ENCODE assay signal across 9 cellular contexts in genomic region chr3:143533391-143533790, GRCh38.
"Had no signal": no experiment of that assay in that cellular context is flagged by ENCODE, and none has a peak within 500 bp of the region (broad histone marks: within the 10 kb centered on the region; RNA-seq: fewer than 3 reads in every experiment).

No MANE protein-coding gene starts in this region.

- H2AFZ ChIP-seq: GM23248 had no signal

- H3K4me3 ChIP-seq: GM23248, HAP-1 had no signal

- H3K27ac Mint-ChIP-seq: HFFc6, IgD-negative memory B cell had no signal

- ATAC-seq: HCT116, HepG2 had no signal

- H3K4me1 ChIP-seq: HAP-1 had no signal

- H3K4me3 Mint-ChIP-seq: HFFc6 had no signal

- DNase-seq: GM23248, GOT3, H7, HFFc6 had no signal

- H3K36me3 Mint-ChIP-seq: IgD-negative memory B cell had no signal

- H3K27ac ChIP-seq: GM23248, HL-60 had no signal

- H3K27me3 Mint-ChIP-seq: IgD-negative memory B cell had no signal

- H3K9me3 Mint-ChIP-seq: HFFc6, IgD-negative memory B cell had no signal

- H3K9ac ChIP-seq: GM23248 had no signal
